In the genomic region with DNA sequence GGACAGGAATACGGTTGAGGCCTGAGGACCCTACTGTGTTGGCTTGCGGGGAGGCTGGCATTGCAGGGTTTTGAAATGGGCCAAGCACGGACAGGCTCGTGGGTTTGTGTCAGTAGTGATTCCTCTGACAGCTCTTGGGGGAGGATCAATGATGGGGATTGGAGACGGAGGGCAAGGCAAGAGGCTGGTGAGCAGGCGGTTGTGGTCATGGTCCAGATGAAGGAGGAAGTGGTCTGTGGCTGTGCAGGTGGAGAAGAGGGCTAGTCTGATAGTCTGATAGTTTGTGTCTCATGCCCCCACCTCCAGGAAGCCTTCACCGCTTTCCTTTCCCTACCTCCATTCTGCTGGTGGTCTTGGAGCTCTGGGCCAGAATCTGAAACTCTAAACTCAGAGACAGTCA, we compare ENCODE assay signal across 11 cellular contexts. TPM values are rescaled to one million over a fixed set of nuclear protein-coding genes. Genes with fewer than 3 reads are reported as not detected.
DNase-seq lines count a peak whose midpoint lies in the region; ATAC-seq, FAIRE-seq and TF ChIP-seq lines count a peak whose summit lies in the region.
"Had no signal": no experiment of that assay in that cellular context is flagged by ENCODE, and none has a peak within 500 bp of the region (broad histone marks: within the 10 kb centered on the region; RNA-seq: fewer than 3 reads in every experiment).

No MANE protein-coding gene starts in this region.

- H3K9me3 Mint-ChIP-seq in effector memory CD8-positive, alpha-beta T cell: no peaks in the 10 kb centered on the region

- H3K27me3 Mint-ChIP-seq in effector memory CD8-positive, alpha-beta T cell: no peaks in the 10 kb centered on the region

- H3K27ac Mint-ChIP-seq in effector memory CD8-positive, alpha-beta T cell: peak overlapping the region; percentile 71 to 85

- TF ChIP-seq CTCF in BE2C (IDR thresholded peaks at IDR 0.05; ENCODE audit: low read depth, low read length) (no peak), body of pancreas (IDR thresholded peaks at IDR 0.05) (no peak)

- H3K36me3 Mint-ChIP-seq in effector memory CD8-positive, alpha-beta T cell (ENCODE audit: insufficient read depth): peaks cover 49% of the 10 kb centered on the region

- peaks cover 9% of the 10 kb centered on the region for H3K4me1 ChIP-seq in BE2C
- H3K4me1 ChIP-seq in body of pancreas: peaks cover 18% of the 10 kb centered on the region

- H3K27me3 ChIP-seq in BE2C (no peaks in the 10 kb centered on the region), body of pancreas (no peaks in the 10 kb centered on the region)

- H3K4me3 ChIP-seq in skin epidermis: no peak overlapping the region
- no peak overlapping the region for H3K4me3 ChIP-seq in BE2C (ENCODE audit: low read depth, low read length)
- no peak overlapping the region for H3K4me3 ChIP-seq in body of pancreas

- H3K36me3 ChIP-seq in BE2C: no peaks in the 10 kb centered on the region
- H3K36me3 ChIP-seq in body of pancreas (replicated peaks in 1 of 2; ENCODE audit: insufficient read depth in 1 of 2, low read depth in 2 of 2): no peaks in the 10 kb centered on the region

- H3K4me3 Mint-ChIP-seq in effector memory CD8-positive, alpha-beta T cell: peak overlapping the region; percentile 3 to 34

- DNase-seq in GM12891 (ENCODE audit: insufficient read length, low spot score): peak; percentile 68
- DNase-seq in OCI-M1 (lab: John Stamatoyannopoulos, UW): peak; percentile 71
- DNase-seq in effector memory CD8-positive, alpha-beta T cell: peak in 1 of 3 experiments; percentile 33
- no peak for DNase-seq in BE2C
- DNase-seq in body of pancreas: no peak
- DNase-seq: NCI-H1694; stimulated activated naive CD4-positive, alpha-beta T cell had no signal

- H3K4me1 Mint-ChIP-seq in effector memory CD8-positive, alpha-beta T cell (ENCODE audit: low read depth in 2 of 2): peaks cover 30 to 35% of the 10 kb centered on the region in 2 donors

- no peak for TF ChIP-seq POLR2A in GM12891 (IDR thresholded peaks at IDR 0.05; ENCODE audit: low read depth, low read length)
- no peak for TF ChIP-seq POLR2A in body of pancreas (IDR thresholded peaks at IDR 0.05)

- WGBS in body of pancreas, 2 donors: 75 to 80% methylated on average over 7 of the region's 7 CpGs

- ATAC-seq in effector memory CD8-positive, alpha-beta T cell (replicated peaks): peak; percentile 16
- ATAC-seq in GM18861 (IDR thresholded peaks at IDR 0.05; ENCODE audit: unreplicated experiment) (no peak), HG03025 (IDR thresholded peaks at IDR 0.05; ENCODE audit: low FRiP score, unreplicated experiment) (no peak), body of pancreas (no peak)

- H3K9me3 ChIP-seq in BE2C (no peaks in the 10 kb centered on the region), body of pancreas (no peaks in the 10 kb centered on the region)

- FAIRE-seq in GM12891 (lab: Jason Lieb, UNC): peak; percentile 96

- H3K27ac ChIP-seq in skin epidermis (peak overlapping the region in 13 of 21 experiments; percentile 5 to 100 (median 96)), body of pancreas (peak overlapping the region in 1 of 4 donors; percentile 100)
- H3K27ac ChIP-seq: epithelial cell of prostate had no signal

- intact Hi-C loops in body of pancreas (cut with DNase I): no loop called here

TF ChIP-seq in GM12891, 5 proteins besides CTCF, POLR2A, EP300 and RAD21:
- TF ChIP-seq PAX5 (IDR thresholded peaks at IDR 0.05; ENCODE audit: insufficient read depth, low read length, severe bottlenecking) (peak; percentile 37), POLR2AphosphoS5 (IDR thresholded peaks at IDR 0.05; ENCODE audit: low read depth, low read length) (no peak), SPI1 (IDR thresholded peaks at IDR 0.05; ENCODE audit: low read depth, low read length) (peak; percentile 84), TAF1 (IDR thresholded peaks at IDR 0.05; ENCODE audit: low read depth, low read length) (no peak), POU2F2 (IDR thresholded peaks at IDR 0.05; ENCODE audit: low read depth, low read length) (no peak)
TF ChIP-seq in GM12891: peak in this region for 2.

RNA-seq across cellular contexts. Expression of a gene that starts 3.0 kb away (rescaled TPM):
- polyA plus RNA-seq in GM12891 (2012; ENCODE audit: low read depth, missing spikeins): 2.6 TPM
- polyA plus RNA-seq in BE2C (2012; ENCODE audit: insufficient read depth, insufficient read length, low read depth): 13.4 TPM
- 10 to 100 TPM; 16.9 to 35.6 TPM for total RNA-seq in body of pancreas

RNA-seq across cellular contexts. Expression of a gene that starts 23.2 kb away (rescaled TPM):
- 19.4 TPM for polyA plus RNA-seq in GM12891 (2012; ENCODE audit: low read depth, missing spikeins)
- polyA plus RNA-seq in BE2C (2012; ENCODE audit: insufficient read depth, insufficient read length, low read depth): 23.0 TPM
- 10 to 100 TPM; 41.5 to 68.0 TPM for total RNA-seq in body of pancreas

Comparison
In these comparisons a context has a peak if more than half of its experiments do, and no peak if none do; other contexts are left out.
1. DNase-seq: peak in GM12891 (single experiment) and OCI-M1 (single experiment); none in BE2C (single experiment) and body of pancreas (0 of 4).